In the genomic region with DNA sequence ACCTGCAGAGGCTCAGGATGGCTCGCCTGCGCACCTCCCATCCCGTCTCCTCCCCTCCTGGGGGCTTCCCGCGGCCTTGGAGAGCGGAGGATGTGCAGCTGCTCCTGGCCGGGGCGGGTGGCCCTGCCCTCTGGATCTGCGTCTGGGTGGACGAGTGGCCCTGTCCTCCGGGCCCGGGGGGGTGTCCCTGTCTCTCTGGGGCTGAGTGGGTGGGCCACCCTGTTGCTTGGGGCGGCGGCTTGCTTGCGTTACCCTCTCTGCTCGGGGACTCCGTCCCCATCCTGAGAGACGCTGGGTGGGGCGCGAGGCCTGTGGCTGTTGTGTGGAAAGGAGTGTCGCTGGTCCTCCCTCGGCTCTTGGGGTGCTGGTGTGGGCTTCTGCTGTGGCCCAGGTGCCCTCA, we compare ENCODE assay signal across 22 cellular contexts. TPM values are rescaled to one million over a fixed set of nuclear protein-coding genes. Genes with fewer than 3 reads are reported as not detected.
"Had no signal": no experiment of that assay in that cellular context is flagged by ENCODE, and none has a peak within 500 bp of the region (broad histone marks: within the 10 kb centered on the region; RNA-seq: fewer than 3 reads in every experiment).

No MANE protein-coding gene starts in this region.

- H3K27ac Mint-ChIP-seq: activated CD4-positive, alpha-beta memory T cell treated with anti-CD3 and anti-CD28 coated beads for 36 hours; dendritic cell treated with granulocyte-macrophage colony-stimulating factor and Interleukin-4, amounts not matched to agents 40 ng/mL and 50 ng/mL, for 4 days; naive B cell had no signal

- H3K36me3 Mint-ChIP-seq: naive B cell had no signal

- H3K9me3 Mint-ChIP-seq: activated CD4-positive, alpha-beta memory T cell treated with anti-CD3 and anti-CD28 coated beads for 36 hours; activated naive CD4-positive, alpha-beta T cell treated with anti-CD3 and anti-CD28 coated beads, Interleukin-2, amount 10 ng/mL, durations not matched to agents 7 days and 5 days; activated naive CD8-positive, alpha-beta T cell treated with anti-CD3 and anti-CD28 coated beads, Interleukin-2, amount 10 ng/mL, durations not matched to agents 7 days and 5 days; activated T-cell treated with anti-CD3 and anti-CD28 coated beads, Interleukin-2, amount 50 U/mL, for 24 hours; dendritic cell treated with granulocyte-macrophage colony-stimulating factor and Interleukin-4, amounts not matched to agents 40 ng/mL and 50 ng/mL, for 4 days; mesothelial cell of epicardium; naive B cell; stimulated activated naive CD8-positive, alpha-beta T cell treated with anti-CD3 and anti-CD28 coated beads, Interleukin-15, Interleukin-2, amounts not matched to agents 100 ng/mL and 50 ng/mL, for 24 hours had no signal

- ATAC-seq: activated CD4-positive, CD25-positive, alpha-beta regulatory T cell treated with anti-CD3 and anti-CD28 coated beads, Interleukin-2, amount 50 U/mL, for 24 hours; foreskin keratinocyte; right cardiac atrium had no signal

- H3K4me3 Mint-ChIP-seq: activated CD4-positive, alpha-beta memory T cell treated with anti-CD3 and anti-CD28 coated beads for 36 hours; activated naive CD4-positive, alpha-beta T cell treated with anti-CD3 and anti-CD28 coated beads, Interleukin-2, amount 10 ng/mL, durations not matched to agents 7 days and 5 days; activated naive CD8-positive, alpha-beta T cell treated with anti-CD3 and anti-CD28 coated beads, Interleukin-2, amount 10 ng/mL, durations not matched to agents 7 days and 5 days; activated T-cell treated with anti-CD3 and anti-CD28 coated beads, Interleukin-2, amount 50 U/mL, for 24 hours; dendritic cell treated with granulocyte-macrophage colony-stimulating factor and Interleukin-4, amounts not matched to agents 40 ng/mL and 50 ng/mL, for 4 days; mesothelial cell of epicardium; naive B cell; stimulated activated naive CD8-positive, alpha-beta T cell treated with anti-CD3 and anti-CD28 coated beads, Interleukin-15, Interleukin-2, amounts not matched to agents 100 ng/mL and 50 ng/mL, for 24 hours had no signal

- DNase-seq: activated CD4-positive, alpha-beta memory T cell treated with anti-CD3 and anti-CD28 coated beads for 36 hours; activated CD4-positive, alpha-beta T cell treated with anti-CD3 and anti-CD28 coated beads for 48 hours; activated CD8-positive, alpha-beta memory T cell treated with anti-CD3 and anti-CD28 coated beads, Interleukin-2, amount 50 U/mL, for 4 hours; activated gamma-delta T cell; activated naive CD4-positive, alpha-beta T cell treated with anti-CD3 and anti-CD28 coated beads, Interleukin-2, amount 10 ng/mL, durations not matched to agents 7 days and 5 days; activated naive CD8-positive, alpha-beta T cell treated with anti-CD3 and anti-CD28 coated beads, Interleukin-2, amount 10 ng/mL, durations not matched to agents 7 days and 5 days; activated T-cell treated with anti-CD3 and anti-CD28 coated beads, Interleukin-2, amount 50 U/mL, for 24 hours; central memory CD4-positive, alpha-beta T cell; foreskin keratinocyte; heart right ventricle; naive B cell; posterior cingulate gyrus; right cardiac atrium; stimulated activated CD4-positive, alpha-beta T cell treated with anti-CD3 and anti-CD28 coated beads, Interleukin-2, amount 100 ng/mL, for 48 hours; T-helper 9 cell; trophoblast cell had no signal

- H3K4me1 Mint-ChIP-seq: activated naive CD4-positive, alpha-beta T cell treated with anti-CD3 and anti-CD28 coated beads, Interleukin-2, amount 10 ng/mL, durations not matched to agents 7 days and 5 days; activated naive CD8-positive, alpha-beta T cell treated with anti-CD3 and anti-CD28 coated beads, Interleukin-2, amount 10 ng/mL, durations not matched to agents 7 days and 5 days; mesothelial cell of epicardium had no signal

- H3K27me3 Mint-ChIP-seq: activated CD4-positive, alpha-beta memory T cell treated with anti-CD3 and anti-CD28 coated beads for 36 hours; activated naive CD4-positive, alpha-beta T cell treated with anti-CD3 and anti-CD28 coated beads, Interleukin-2, amount 10 ng/mL, durations not matched to agents 7 days and 5 days; activated naive CD8-positive, alpha-beta T cell treated with anti-CD3 and anti-CD28 coated beads, Interleukin-2, amount 10 ng/mL, durations not matched to agents 7 days and 5 days; activated T-cell treated with anti-CD3 and anti-CD28 coated beads, Interleukin-2, amount 50 U/mL, for 24 hours; dendritic cell treated with granulocyte-macrophage colony-stimulating factor and Interleukin-4, amounts not matched to agents 40 ng/mL and 50 ng/mL, for 4 days; naive B cell; stimulated activated naive CD8-positive, alpha-beta T cell treated with anti-CD3 and anti-CD28 coated beads, Interleukin-15, Interleukin-2, amounts not matched to agents 100 ng/mL and 50 ng/mL, for 24 hours had no signal

RNA-seq across cellular contexts. Expression of a gene that starts 50.8 kb away (rescaled TPM):
- total RNA-seq: ascending aorta, kidney epithelial cell had no signal
